ENCODE assay signal across 9 cellular contexts in the genomic region with DNA sequence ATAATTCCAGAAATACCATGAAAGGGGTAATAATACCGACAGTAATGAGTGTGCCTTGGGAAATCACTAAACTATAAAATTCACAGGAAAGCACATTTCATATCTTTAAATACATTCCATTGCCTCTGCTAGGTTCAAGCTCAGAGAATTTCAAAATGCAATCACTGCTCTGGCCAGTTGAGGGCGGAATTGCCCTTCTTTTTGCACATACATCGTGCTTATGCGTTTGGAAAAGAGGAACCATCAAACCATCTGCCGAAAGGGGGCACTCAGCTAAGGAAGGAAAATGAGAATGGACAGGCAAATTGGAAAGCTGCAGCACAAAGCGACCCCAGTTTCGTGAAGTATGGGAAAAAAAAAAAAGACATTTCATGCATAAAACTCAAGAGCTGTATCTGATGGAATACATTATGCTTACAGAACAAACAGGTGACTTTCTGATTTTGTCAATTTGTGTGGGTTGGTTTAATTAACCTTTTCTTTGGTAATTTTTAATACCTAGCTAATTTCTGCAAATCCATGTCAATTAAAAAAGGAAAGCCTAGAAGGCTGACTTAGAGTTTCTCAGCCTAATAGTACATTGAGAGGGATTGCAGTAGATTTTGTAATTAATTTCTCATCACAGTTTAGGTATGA.
DNase-seq lines count a peak whose midpoint lies in the region; ATAC-seq and TF ChIP-seq lines count a peak whose summit lies in the region.
"Had no signal": no experiment of that assay in that cellular context is flagged by ENCODE, and none has a peak within 500 bp of the region (broad histone marks: within the 10 kb centered on the region; RNA-seq: fewer than 3 reads in every experiment).

No MANE protein-coding gene starts in this region.

- no peak overlapping the region for H3K27ac Mint-ChIP-seq in memory B cell
- H3K27ac Mint-ChIP-seq: stimulated activated naive CD8-positive, alpha-beta T cell treated with anti-CD3 and anti-CD28 coated beads, Interleukin-15, Interleukin-2, amounts not matched to agents 100 ng/mL and 50 ng/mL, for 24 hours had no signal

- H3K4me3 ChIP-seq in thoracic aorta, result no peak overlapping the region

- no peak overlapping the region for H3K4me3 Mint-ChIP-seq in memory B cell
- H3K4me3 Mint-ChIP-seq: stimulated activated naive CD8-positive, alpha-beta T cell treated with anti-CD3 and anti-CD28 coated beads, Interleukin-15, Interleukin-2, amounts not matched to agents 100 ng/mL and 50 ng/mL, for 24 hours had no signal

- ATAC-seq in GM19025 (IDR thresholded peaks at IDR 0.05; ENCODE audit: low read depth, unreplicated experiment) (peak; percentile 97), HG03095 (IDR thresholded peaks at IDR 0.05; ENCODE audit: unreplicated experiment) (peak; percentile 98), memory B cell (ENCODE audit: low read depth) (peak; percentile 78), thoracic aorta (ENCODE audit: insufficient number of reproducible peaks, low FRiP score, low read depth) (peak; percentile 88)

- H3K36me3 Mint-ChIP-seq in memory B cell, result no peaks in the 10 kb centered on the region

- no peaks in the 10 kb centered on the region for H3K27me3 ChIP-seq in thoracic aorta (replicated peaks; ENCODE audit: insufficient read depth)

- peaks cover 3% of the 10 kb centered on the region for H3K27me3 Mint-ChIP-seq in memory B cell
- H3K27me3 Mint-ChIP-seq: stimulated activated naive CD8-positive, alpha-beta T cell treated with anti-CD3 and anti-CD28 coated beads, Interleukin-15, Interleukin-2, amounts not matched to agents 100 ng/mL and 50 ng/mL, for 24 hours had no signal

- no peaks in the 10 kb centered on the region for H3K4me1 ChIP-seq in thoracic aorta (ENCODE audit: control insufficient read depth in 1 of 2, low read depth in 2 of 2)

- no peaks in the 10 kb centered on the region for H3K36me3 ChIP-seq in thoracic aorta

- H3K9me3 ChIP-seq in thoracic aorta, result no peaks in the 10 kb centered on the region

- no peaks in the 10 kb centered on the region for H3K9me3 Mint-ChIP-seq in memory B cell
- H3K9me3 Mint-ChIP-seq: stimulated activated naive CD8-positive, alpha-beta T cell treated with anti-CD3 and anti-CD28 coated beads, Interleukin-15, Interleukin-2, amounts not matched to agents 100 ng/mL and 50 ng/mL, for 24 hours had no signal

- H3K4me1 Mint-ChIP-seq in memory B cell, result peaks cover 2% of the 10 kb centered on the region

- H3K27ac ChIP-seq in thoracic aorta, result no peak overlapping the region

- peak; percentile 17 for DNase-seq in CMK (ENCODE audit: low read depth)
- DNase-seq in NCI-H1930 (lab: John Stamatoyannopoulos, UW), result peak; percentile 71 to 79
- DNase-seq in SW480 (ENCODE audit: low spot score), result peak; percentile 62
- DNase-seq in ecto neural progenitor cell (ENCODE audit: low spot score), result peak; percentile 76
- peak; percentile 42 to 47 for DNase-seq in memory B cell (ENCODE audit: low spot score in 2 of 2)
- DNase-seq in thoracic aorta (ENCODE audit: low spot score), result peak; percentile 12

- TF ChIP-seq CTCF in thoracic aorta (IDR thresholded peaks at IDR 0.05), result peak; percentile 70

Comparison
In these comparisons a context has a peak if more than half of its experiments do, and no peak if none do; other contexts are left out.
1. DNase-seq: peak in every context shown above with its lines; median percentile 76 in ecto neural progenitor cell; 75 in NCI-H1930; 62 in SW480; 44 in memory B cell; 17 in CMK; 12 in thoracic aorta.